ENCODE assay signal across 8 cellular contexts in genomic region chr21:34544032-34544496, GRCh38. TPM values are rescaled to one million over a fixed set of nuclear protein-coding genes. Genes with fewer than 3 reads are reported as not detected.
DNase-seq lines count a peak whose midpoint lies in the region; ATAC-seq, FAIRE-seq and TF ChIP-seq lines count a peak whose summit lies in the region.

No MANE protein-coding gene starts in this region.

- H3K27ac ChIP-seq in SJSA1 (peak overlapping the region; percentile 97), K562 (ENCODE audit: extremely low read depth, low read depth, low read length) (no peak overlapping the region), kidney (ENCODE audit: low read depth in 2 of 2, low read length in 2 of 2) (peak overlapping the region in 1 of 2 donors; percentile 88)

- no peaks in the 10 kb centered on the region for H4K20me1 ChIP-seq in K562 (replicated peaks; ENCODE audit: control insufficient read depth, insufficient read depth, low read length)

- no peaks in the 10 kb centered on the region; the same call in 1 of the 2 replicates for H3K9me3 ChIP-seq in SJSA1 (replicated peaks)
- H3K9me3 ChIP-seq in K562 (replicated peaks; ENCODE audit: control insufficient read depth, insufficient read depth, low read depth, low read length) = no peaks in the 10 kb centered on the region; the same call in 1 of the 2 replicates
- H3K9me3 ChIP-seq in kidney (ENCODE audit: control insufficient read depth in 1 of 2, low read length in 2 of 2) = peaks cover 0 to 3% of the 10 kb centered on the region in 2 donors

- TF ChIP-seq CTCF in K562 (IDR thresholded peaks at IDR 0.05 in 2 of 3, conservative IDR thresholded peaks at IDR 0.05 in 1 of 3; ENCODE audit: insufficient read depth in 2 of 3, low read depth in 1 of 3, low read length in 3 of 3) (peak; percentile 68 to 80 (median 73)), kidney (IDR thresholded peaks at IDR 0.05; ENCODE audit: borderline replicate concordance, extremely low read depth, insufficient read depth) (peak; percentile 45)

- H3K4me1 ChIP-seq in SJSA1 (replicated peaks) (peaks cover 42% of the 10 kb centered on the region), K562 (replicated peaks in 1 of 2; ENCODE audit: control insufficient read depth in 2 of 2, insufficient read depth in 2 of 2, low read length in 2 of 2) (peaks cover 0 to 14% of the 10 kb centered on the region in 2 experiments; a peak in 3 of 5 replicates), kidney (ENCODE audit: control insufficient read depth in 1 of 2, insufficient read depth in 1 of 2, low read depth in 1 of 2, low read length in 2 of 2) (peaks cover 15 to 29% of the 10 kb centered on the region in 2 donors)

- no TSS peak for BruUV-seq in K562 (replicated peaks; lab: Mats Ljungman, UMichigan)

- H2AFZ ChIP-seq in K562 (ENCODE audit: low read depth, low read length) = no peak overlapping the region

- no peaks in the 10 kb centered on the region for H3K79me2 ChIP-seq in K562 (ENCODE audit: control insufficient read depth, insufficient read depth, low read length)

- no peak for TF ChIP-seq EP300 in K562 (IDR thresholded peaks at IDR 0.05; ENCODE audit: low read length)

- TF ChIP-seq POLR2A in K562 (conservative IDR thresholded peaks at IDR 0.05) = no peak

- no peak overlapping the region for H3K9ac ChIP-seq in K562 (ENCODE audit: insufficient read depth in 1 of 2, low read depth in 2 of 2, low read length in 2 of 2)
- peak overlapping the region in 1 of 2 donors; percentile 37 for H3K9ac ChIP-seq in kidney (ENCODE audit: low read length in 2 of 2)

- no peaks in the 10 kb centered on the region for H3K9me1 ChIP-seq in K562 (ENCODE audit: control insufficient read depth, insufficient read depth, low read length)

- intact Hi-C loops in K562 (cut with micrococcal nuclease) (no loop called here), kidney (cut with DNase I) (no loop called here)

- POLR2A ChIA-PET in K562 (lab: Yijun Ruan, JAX) = interaction anchor here (0.6 to 1.9 kb wide), 2 partner anchors 9 to 25 kb away, joined by 3 to 5 read pairs; no protein-coding TSS in a partner anchor

- H3K4me2 ChIP-seq in K562 (ENCODE audit: insufficient read depth, low read length) = no peak overlapping the region

- no peak overlapping the region for H3K4me3 ChIP-seq in Jurkat, Clone E6-1 (ENCODE audit: low read length)
- H3K4me3 ChIP-seq in SJSA1 (no peak overlapping the region), K562 (no peak overlapping the region), kidney (ENCODE audit: low read length in 2 of 2) (no peak overlapping the region)

- in situ Hi-C loops in K562 (cut with MboI) = no loop called here

- TF ChIP-seq RAD21 in K562 (CRISPR knock-in tag; conservative IDR thresholded peaks at IDR 0.05 in 1 of 2, IDR thresholded peaks at IDR 0.05 in 1 of 2) = peak in 1 of 2 experiments; percentile 75; a peak in 2 of 4 replicates

- ATAC-seq in K562 = peak; percentile 95
- ATAC-seq in HG02678 (IDR thresholded peaks at IDR 0.05; ENCODE audit: unreplicated experiment) = no peak

- DNase-seq in DMS53 (lab: John Stamatoyannopoulos, UW) (peak; percentile 92), SJSA1 (ENCODE audit: low read depth in 1 of 2, low spot score in 2 of 2) (peak; percentile 69 to 88), K562 (ENCODE audit: extremely low read depth in 1 of 4, low spot score in 3 of 4) (peak; percentile 83 to 89 (median 86)), kidney (no peak), mesenteric fat pad (ENCODE audit: low spot score) (no peak)
- DNase-seq in Jurkat, Clone E6-1 (ENCODE audit: low read depth, low spot score) = peak; percentile 83
- peak in 2 of 3 donors; percentile 30 to 46 for DNase-seq in stimulated activated CD4-positive, alpha-beta T cell treated with anti-CD3 and anti-CD28 coated beads, TNF-alpha, amount 100 ng/mL, for 48 hours (ENCODE audit: low read depth in 3 of 3)

- WGBS in K562 (ENCODE audit: insufficient coverage, low coverage, missing lambda C conversion rate) = 39% methylated on average over 7 of the region's 7 CpGs

- CTCF ChIA-PET in K562 (lab: Yijun Ruan, JAX; ENCODE audit: low intra/inter-chr PET ratio) = no interaction called here

- no peaks in the 10 kb centered on the region for H3K27me3 ChIP-seq in SJSA1 (replicated peaks)
- H3K27me3 ChIP-seq in K562 (ENCODE audit: control insufficient read depth in 2 of 2, insufficient read depth in 2 of 2, low read length in 2 of 2) = no peaks in the 10 kb centered on the region; a peak in 2 of 5 replicates

- FAIRE-seq in K562 (lab: Jason Lieb, UNC) (peak; percentile 82), kidney (lab: Jason Lieb, UNC) (no peak)

- H3K36me3 ChIP-seq in SJSA1 (no peaks in the 10 kb centered on the region), K562 (ENCODE audit: control insufficient read depth, insufficient read depth, low read length) (no peaks in the 10 kb centered on the region), kidney (ENCODE audit: control insufficient read depth in 1 of 2, insufficient read depth in 2 of 2, low read length in 2 of 2) (no peaks in the 10 kb centered on the region)

TF ChIP-seq in K562, 482 proteins besides CTCF, POLR2A, EP300 and RAD21 (continues in another document):
- TF ChIP-seq TRIM24 (IDR thresholded peaks at IDR 0.05) (peak in 1 of 2 experiments; percentile 68; a peak in 1 of 4 replicates), NFIC (IDR thresholded peaks at IDR 0.05) (peak; percentile 100), EP400 (IDR thresholded peaks at IDR 0.05) (no peak), SMAD2 (IDR thresholded peaks at IDR 0.05; ENCODE audit: low read depth, low read length) (no peak), TCF15 (CRISPR knock-in tag; IDR thresholded peaks at IDR 0.05) (no peak), ELF1 (tag; IDR thresholded peaks at IDR 0.05) (peak; percentile 21; the same call in 1 of the 2 replicates), ATF3 (IDR thresholded peaks at IDR 0.05) (no peak), ATF3 (CRISPR knock-in tag; conservative IDR thresholded peaks at IDR 0.05) (peak; percentile 41; the same call in 1 of the 2 replicates), MTA3 (IDR thresholded peaks at IDR 0.05; ENCODE audit: borderline replicate concordance) (0 out of 2 replicates have a peak, but pooled peaks have one; percentile 52), CREBBP (IDR thresholded peaks at IDR 0.05; ENCODE audit: low read depth, low read length) (no peak), E2F4 (CRISPR knock-in tag; IDR thresholded peaks at IDR 0.05; ENCODE audit: low read depth) (no peak)

RNA-seq across cellular contexts. Expression of gene KCNE1, which starts 32.1 kb away (rescaled TPM):
- not detected for polyA plus RNA-seq in Jurkat, Clone E6-1 (2012; ENCODE audit: insufficient read depth, insufficient read length)
- 0.16 and 2.2 TPM in 2 replicates for total RNA-seq in SJSA1 (2014; rRNA removed; shearing (Covaris generic))
- total RNA-seq in K562 (2011; cell fraction: chromatin; rRNA removed; ENCODE audit: low replicate concordance) = 0.79 and 1.0 TPM in 2 replicates
- total RNA-seq in K562 (2011; cell fraction: nucleolus; rRNA removed) = 0.33 and 0.39 TPM in 2 replicates
- 0.37 and 1.1 TPM in 2 replicates for total RNA-seq in K562 (2011; cell fraction: nucleoplasm; rRNA removed)
- total RNA-seq in K562 (2014; rRNA removed) (0.12 TPM in 1 of 2 replicates, not detected in the other), K562 (2014; rRNA removed; fragmentation: Illumina TruSeq; extraction: Trizol) (0.16 and 0.22 TPM in 2 replicates), K562 (2015; rRNA removed; fragmentation: Illumina TruSeq; extraction: Trizol) (0.07 and 0.11 TPM in 2 replicates), K562 (2021) (0.16 and 0.34 TPM in 2 replicates), kidney (2.5 TPM), mesenteric fat pad (7.3 TPM)
- polyA plus RNA-seq in K562 (2011; rRNA removed) (0.09 and 0.22 TPM in 2 replicates), K562 (2014; fragmentation: Illumina TruSeq; extraction: Trizol) (0.07 and 0.08 TPM in 2 replicates), K562 (2014; fragmentation: Nextera tagmentation; extraction: Ambion mirVana) (not detected), K562 (2014; rRNA removed) (0.05 TPM in 1 of 2 replicates, not detected in the other), kidney (ENCODE audit: insufficient read depth, low read depth, low replicate concordance) (4.4 TPM)
- polyA plus RNA-seq in K562 (2011; cell fraction: cytosol; rRNA removed) = 0.09 TPM in 1 of 2 replicates, not detected in the other
- polyA plus RNA-seq in K562 (2011; cell fraction: nucleus; rRNA removed) = 0.13 and 0.36 TPM in 2 replicates
- 0.07 and 0.10 TPM in 2 replicates for polyA plus RNA-seq in K562 (2012)
- 0.09 TPM in 1 of 2 replicates, not detected in the other for polyA minus RNA-seq in K562 (2011; rRNA and poly(A)+ RNA removed)
- polyA minus RNA-seq in K562 (2011; cell fraction: cytosol; rRNA and poly(A)+ RNA removed) = not detected in 2 replicates
- 0.13 and 0.56 TPM in 2 replicates for polyA minus RNA-seq in K562 (2011; cell fraction: nucleus; rRNA and poly(A)+ RNA removed)

Comparison
In these comparisons a context has a peak if more than half of its experiments do, and no peak if none do; other contexts are left out.
1. DNase-seq: peak in DMS53 (single experiment), Jurkat, Clone E6-1 (single experiment), SJSA1 (2 of 2), K562 (4 of 4) and stimulated activated CD4-positive, alpha-beta T cell treated with anti-CD3 and anti-CD28 coated beads, TNF-alpha, amount 100 ng/mL, for 48 hours (2 of 3); none in kidney (single experiment) and mesenteric fat pad (single experiment).